33 cellular contexts compared by ENCODE assay signal in genomic region chr1:53417003-53417402, GRCh38. TPM values are rescaled to one million over a fixed set of nuclear protein-coding genes. Genes with fewer than 3 reads are reported as not detected.
A peak's percentile ranks its signal among the peaks of the same experiment; 100 is the strongest.
DNase-seq lines count a peak whose midpoint lies in the region; ATAC-seq, FAIRE-seq and TF ChIP-seq lines count a peak whose summit lies in the region.
"Had no signal": no experiment of that assay in that cellular context is flagged by ENCODE, and none has a peak within 500 bp of the region (broad histone marks: within the 10 kb centered on the region; RNA-seq: fewer than 3 reads in every experiment).

No MANE protein-coding gene starts in this region.

- TF ChIP-seq CTCF in suprapubic skin (IDR thresholded peaks at IDR 0.05): no peak

- peak overlapping the region; percentile 4 for H3K9ac ChIP-seq in iPS-18a (ENCODE audit: low read length)
- H3K9ac ChIP-seq: neural progenitor cell, parathyroid adenoma had no signal

- H3K27me3 ChIP-seq in iPS-18a (ENCODE audit: control insufficient read depth, insufficient read depth, low read length) (no peaks in the 10 kb centered on the region), suprapubic skin (peaks cover 27% of the 10 kb centered on the region)
- H3K27me3 ChIP-seq: neural progenitor cell had no signal

- TF ChIP-seq EP300 in suprapubic skin (IDR thresholded peaks at IDR 0.05): no peak

- peak overlapping the region; percentile 42 for H3K27ac ChIP-seq in iPS-18a (ENCODE audit: low read length)
- H3K27ac ChIP-seq in suprapubic skin: no peak overlapping the region
- H3K27ac ChIP-seq: esophagus muscularis mucosa, foreskin keratinocyte, heart left ventricle, neural progenitor cell, parathyroid adenoma, upper lobe of right lung had no signal

- H3K4me1 ChIP-seq in iPS-18a (ENCODE audit: control insufficient read depth, low read depth, low read length): peaks cover 30% of the 10 kb centered on the region
- no peaks in the 10 kb centered on the region for H3K4me1 ChIP-seq in suprapubic skin
- H3K4me1 ChIP-seq: foreskin keratinocyte, neural progenitor cell, parathyroid adenoma, upper lobe of right lung had no signal

- no peak for ATAC-seq in GM18498 (IDR thresholded peaks at IDR 0.05; ENCODE audit: unreplicated experiment)
- ATAC-seq: activated CD4-positive, CD25-positive, alpha-beta regulatory T cell treated with anti-CD3 and anti-CD28 coated beads, Interleukin-2, amount 50 U/mL, for 24 hours; foreskin keratinocyte; heart left ventricle; T-cell; upper lobe of right lung had no signal

- H3K9me3 Mint-ChIP-seq in activated CD4-positive, alpha-beta T cell treated with anti-CD3 and anti-CD28 coated beads, Interleukin-2, amount 10 ng/mL, durations not matched to agents 24 days and 14 days: peaks cover 14% of the 10 kb centered on the region
- peaks cover 16% of the 10 kb centered on the region for H3K9me3 Mint-ChIP-seq in activated T-helper 1 cell treated with anti-CD3 and anti-CD28 coated beads, Interleukin-12 subunit alpha, Interleukin-12 subunit beta, Interleukin-2, Interleukin-4 antibody, amounts not matched to agents 30 ng/mL and 10 ng/mL and 1 ng/mL, durations not matched to agents 14 hours and 24 hours and 36 hours
- H3K9me3 Mint-ChIP-seq: central memory CD8-positive, alpha-beta T cell; neural progenitor cell had no signal

- WGBS in suprapubic skin: 69% methylated on average over 7 of the region's 7 CpGs

- no peaks in the 10 kb centered on the region for H3K36me3 Mint-ChIP-seq in activated CD4-positive, alpha-beta T cell treated with anti-CD3 and anti-CD28 coated beads, Interleukin-2, amount 10 ng/mL, durations not matched to agents 24 days and 14 days (ENCODE audit: low read depth)
- H3K36me3 Mint-ChIP-seq in activated T-helper 1 cell treated with anti-CD3 and anti-CD28 coated beads, Interleukin-12 subunit alpha, Interleukin-12 subunit beta, Interleukin-2, Interleukin-4 antibody, amounts not matched to agents 30 ng/mL and 10 ng/mL and 1 ng/mL, durations not matched to agents 14 hours and 24 hours and 36 hours (ENCODE audit: low read depth): peaks cover 2% of the 10 kb centered on the region
- H3K36me3 Mint-ChIP-seq: CD4-positive, alpha-beta memory T cell; neural progenitor cell; T-cell had no signal

- H3K4me1 Mint-ChIP-seq in activated CD4-positive, alpha-beta T cell treated with anti-CD3 and anti-CD28 coated beads, Interleukin-2, amount 10 ng/mL, durations not matched to agents 24 days and 14 days: peaks cover 61% of the 10 kb centered on the region
- H3K4me1 Mint-ChIP-seq in activated T-helper 1 cell treated with anti-CD3 and anti-CD28 coated beads, Interleukin-12 subunit alpha, Interleukin-12 subunit beta, Interleukin-2, Interleukin-4 antibody, amounts not matched to agents 30 ng/mL and 10 ng/mL and 1 ng/mL, durations not matched to agents 14 hours and 24 hours and 36 hours (ENCODE audit: low read depth): peaks cover 74% of the 10 kb centered on the region

- no peak for FAIRE-seq in frontal cortex (lab: Jason Lieb, UNC)
- FAIRE-seq: A204.1, small intestine had no signal

- no peaks in the 10 kb centered on the region for H3K36me3 ChIP-seq in iPS-18a (ENCODE audit: control insufficient read depth, low read depth, low read length)
- H3K36me3 ChIP-seq in suprapubic skin: no peaks in the 10 kb centered on the region
- H3K36me3 ChIP-seq: esophagus muscularis mucosa, HAP-1, heart left ventricle, neural progenitor cell, upper lobe of right lung had no signal

- DNase-seq in activated CD4-positive, alpha-beta T cell treated with anti-CD3 and anti-CD28 coated beads, Interleukin-2, amount 10 ng/mL, durations not matched to agents 24 days and 14 days: no peak
- no peak for DNase-seq in activated CD4-positive, alpha-beta T cell treated with anti-CD3 and anti-CD28 coated beads, Interleukin-2, amount 50 U/mL, for 4 hours
- DNase-seq in activated T-helper 1 cell treated with anti-CD3 and anti-CD28 coated beads, Interleukin-12 subunit alpha, Interleukin-12 subunit beta, Interleukin-2, Interleukin-4 antibody, amounts not matched to agents 30 ng/mL and 10 ng/mL and 1 ng/mL, durations not matched to agents 14 hours and 24 hours and 36 hours (ENCODE audit: low spot score): no peak
- DNase-seq in frontal cortex (ENCODE audit: low spot score in 2 of 2) (no peak), HT-29 (ENCODE audit: low spot score) (no peak), suprapubic skin (ENCODE audit: low spot score in 2 of 2) (no peak)
- DNase-seq: activated CD4-positive, alpha-beta memory T cell treated with anti-CD3 and anti-CD28 coated beads, Interleukin-2, amount 10 ng/mL, durations not matched to agents 7 days and 5 days; activated CD8-positive, alpha-beta memory T cell treated with anti-CD3 and anti-CD28 coated beads, Interleukin-2, amount 50 U/mL, for 4 hours; activated naive CD4-positive, alpha-beta T cell treated with anti-CD3 and anti-CD28 coated beads for 36 hours; AML-193; CD4-positive, alpha-beta memory T cell; foreskin keratinocyte; heart left ventricle; mammary epithelial cell; NCI-H1092 treated with DMSO at 0.1 percent for 48 hours; NCI-H1694 treated with DMSO at 0.1 percent for 48 hours; NCI-H2171; NCI-H524; NK-92 treated with Interleukin-12 subunit alpha and Interleukin-12 subunit beta, amount 100 ng/mL, for 24 hours; small intestine; stimulated activated naive CD4-positive, alpha-beta T cell treated with Interleukin-2 at 50 U/mL for 16 hours; T-cell; upper lobe of right lung had no signal

- H3K4me3 ChIP-seq in iPS-18a (ENCODE audit: low read length) (peak overlapping the region; percentile 28), suprapubic skin (no peak overlapping the region)
- H3K4me3 ChIP-seq: esophagus muscularis mucosa, HAP-1, heart left ventricle, neural progenitor cell, upper lobe of right lung had no signal

- peaks cover 6% of the 10 kb centered on the region for H3K27me3 Mint-ChIP-seq in activated CD4-positive, alpha-beta T cell treated with anti-CD3 and anti-CD28 coated beads, Interleukin-2, amount 10 ng/mL, durations not matched to agents 24 days and 14 days
- no peaks in the 10 kb centered on the region for H3K27me3 Mint-ChIP-seq in activated T-helper 1 cell treated with anti-CD3 and anti-CD28 coated beads, Interleukin-12 subunit alpha, Interleukin-12 subunit beta, Interleukin-2, Interleukin-4 antibody, amounts not matched to agents 30 ng/mL and 10 ng/mL and 1 ng/mL, durations not matched to agents 14 hours and 24 hours and 36 hours (ENCODE audit: insufficient read depth)
- H3K27me3 Mint-ChIP-seq: CD4-positive, alpha-beta memory T cell; central memory CD8-positive, alpha-beta T cell had no signal

- TF ChIP-seq POLR2A in suprapubic skin (IDR thresholded peaks at IDR 0.05): no peak

- intact Hi-C loops in activated CD4-positive, alpha-beta T cell treated with anti-CD3 and anti-CD28 coated beads, Interleukin-2, amount 10 ng/mL, durations not matched to agents 24 days and 14 days (cut with micrococcal nuclease): loop anchor here (10.0 kb wide), 1 partner anchor 988 kb away; the partner anchor contains the start of gene SSBP3
- intact Hi-C loops in activated T-helper 1 cell treated with anti-CD3 and anti-CD28 coated beads, Interleukin-12 subunit alpha, Interleukin-12 subunit beta, Interleukin-2, Interleukin-4 antibody, amounts not matched to agents 30 ng/mL and 10 ng/mL and 1 ng/mL, durations not matched to agents 14 hours and 24 hours and 36 hours (cut with micrococcal nuclease): loop anchor here (10.0 kb wide), 2 partner anchors 492 to 988 kb away; partner anchors contain the start of genes ECHDC2, SCP2 and SSBP3

- H3K4me3 Mint-ChIP-seq in activated CD4-positive, alpha-beta T cell treated with anti-CD3 and anti-CD28 coated beads, Interleukin-2, amount 10 ng/mL, durations not matched to agents 24 days and 14 days: peak overlapping the region; percentile 5
- peak overlapping the region; percentile 69 for H3K4me3 Mint-ChIP-seq in activated T-helper 1 cell treated with anti-CD3 and anti-CD28 coated beads, Interleukin-12 subunit alpha, Interleukin-12 subunit beta, Interleukin-2, Interleukin-4 antibody, amounts not matched to agents 30 ng/mL and 10 ng/mL and 1 ng/mL, durations not matched to agents 14 hours and 24 hours and 36 hours
- H3K4me3 Mint-ChIP-seq: activated CD4-positive, alpha-beta memory T cell treated with anti-CD3 and anti-CD28 coated beads, Interleukin-2, amount 10 ng/mL, durations not matched to agents 7 days and 5 days; activated naive CD4-positive, alpha-beta T cell treated with anti-CD3 and anti-CD28 coated beads for 36 hours; CD4-positive, alpha-beta memory T cell; central memory CD8-positive, alpha-beta T cell; neural progenitor cell; T-cell had no signal

- H3K9me3 ChIP-seq in iPS-18a (ENCODE audit: control insufficient read depth, low read depth, low read length) (peaks cover 13% of the 10 kb centered on the region), suprapubic skin (no peaks in the 10 kb centered on the region)
- H3K9me3 ChIP-seq: esophagus muscularis mucosa, HAP-1, upper lobe of right lung had no signal

- peak overlapping the region; percentile 77 for H3K27ac Mint-ChIP-seq in activated CD4-positive, alpha-beta T cell treated with anti-CD3 and anti-CD28 coated beads, Interleukin-2, amount 10 ng/mL, durations not matched to agents 24 days and 14 days
- H3K27ac Mint-ChIP-seq in activated T-helper 1 cell treated with anti-CD3 and anti-CD28 coated beads, Interleukin-12 subunit alpha, Interleukin-12 subunit beta, Interleukin-2, Interleukin-4 antibody, amounts not matched to agents 30 ng/mL and 10 ng/mL and 1 ng/mL, durations not matched to agents 14 hours and 24 hours and 36 hours: peak overlapping the region; percentile 80
- H3K27ac Mint-ChIP-seq: activated CD4-positive, alpha-beta memory T cell treated with anti-CD3 and anti-CD28 coated beads, Interleukin-2, amount 10 ng/mL, durations not matched to agents 7 days and 5 days; activated naive CD4-positive, alpha-beta T cell treated with anti-CD3 and anti-CD28 coated beads for 36 hours; neural progenitor cell had no signal

RNA-seq across cellular contexts. Expression of gene DMRTB1, which starts 42.2 kb away (rescaled TPM):
- total RNA-seq in activated CD4-positive, alpha-beta T cell treated with anti-CD3 and anti-CD28 coated beads, Interleukin-2, amount 10 ng/mL, durations not matched to agents 24 days and 14 days: not detected in 2 replicates
- not detected in 2 replicates for total RNA-seq in activated T-helper 1 cell treated with anti-CD3 and anti-CD28 coated beads, Interleukin-12 subunit alpha, Interleukin-12 subunit beta, Interleukin-2, Interleukin-4 antibody, amounts not matched to agents 30 ng/mL and 10 ng/mL and 1 ng/mL, durations not matched to agents 14 hours and 24 hours and 36 hours
- total RNA-seq in frontal cortex (not detected), suprapubic skin (not detected)
- total RNA-seq in HT-29 (2014; rRNA removed; shearing (Covaris generic)): not detected in 2 replicates
- total RNA-seq: activated CD4-positive, alpha-beta memory T cell treated with anti-CD3 and anti-CD28 coated beads, Interleukin-2, amount 10 ng/mL, durations not matched to agents 7 days and 5 days; activated naive CD4-positive, alpha-beta T cell treated with anti-CD3 and anti-CD28 coated beads for 36 hours; CD4-positive, alpha-beta memory T cell; esophagus muscularis mucosa; foreskin keratinocyte; heart left ventricle; mammary epithelial cell; T-cell; temporal lobe; upper lobe of right lung had no signal
